Comparison of ENCODE assay signal across 31 cellular contexts in the genomic region with DNA sequence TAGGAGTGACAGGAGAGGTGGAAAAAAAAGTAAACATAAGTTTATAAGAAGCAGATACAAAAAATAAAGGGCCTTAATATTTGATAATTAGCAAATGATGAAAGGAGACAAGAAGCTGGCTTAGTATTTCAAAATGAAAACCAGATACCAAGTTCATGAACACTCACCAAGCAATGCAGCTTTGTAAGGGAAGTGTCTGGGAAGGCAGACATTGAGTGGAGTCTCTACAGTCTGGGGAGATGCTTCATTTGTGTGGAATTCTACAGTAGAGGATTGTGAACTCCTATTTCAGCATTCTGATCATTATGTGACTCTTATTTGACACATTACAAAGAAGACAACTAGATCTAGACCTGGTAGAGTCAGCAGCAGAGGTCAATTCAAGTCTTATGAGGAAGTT.
"Had no signal": no experiment of that assay in that cellular context is flagged by ENCODE, and none has a peak within 500 bp of the region (broad histone marks: within the 10 kb centered on the region; RNA-seq: fewer than 3 reads in every experiment).

No MANE protein-coding gene starts in this region.

- ATAC-seq: activated naive CD4-positive, alpha-beta T cell treated with anti-CD3 and anti-CD28 coated beads, Interleukin-2, amount 50 U/mL, for 72 hours; activated T-cell treated with anti-CD3 and anti-CD28 coated beads, Interleukin-2, amount 50 U/mL, for 72 hours; body of pancreas had no signal

- H3K27ac ChIP-seq: body of pancreas, epithelial cell of prostate had no signal

- H3K4me1 ChIP-seq: body of pancreas had no signal

- H3K27me3 ChIP-seq: body of pancreas had no signal

- DNase-seq: activated CD4-positive, alpha-beta memory T cell treated with anti-CD3 and anti-CD28 coated beads, Interleukin-2, amount 10 ng/mL, durations not matched to agents 7 days and 5 days; activated CD4-positive, alpha-beta T cell treated with anti-CD3 and anti-CD28 coated beads for 1 hour; activated CD4-positive, alpha-beta T cell treated with anti-CD3 and anti-CD28 coated beads for 4 hours; activated CD4-positive, alpha-beta T cell treated with anti-CD3 and anti-CD28 coated beads, Interleukin-2, amount 10 ng/mL, durations not matched to agents 7 days and 5 days; activated CD4-positive, alpha-beta T cell treated with anti-CD3 and anti-CD28 coated beads, Interleukin-2, amount 50 U/mL, for 4 hours; activated CD4-positive, CD25-positive, alpha-beta regulatory T cell; activated CD8-positive, alpha-beta memory T cell treated with anti-CD3 and anti-CD28 coated beads, Interleukin-2, amount 50 U/mL, for 48 hours; activated gamma-delta T cell; activated naive CD4-positive, alpha-beta T cell; activated naive CD4-positive, alpha-beta T cell treated with anti-CD3 and anti-CD28 coated beads, Interleukin-2, amount 10 ng/mL, durations not matched to agents 7 days and 5 days; activated naive CD8-positive, alpha-beta T cell treated with anti-CD3 and anti-CD28 coated beads, Interleukin-2, amount 10 ng/mL, durations not matched to agents 7 days and 5 days; activated T-cell treated with anti-CD3 and anti-CD28 coated beads for 4 hours; activated T-cell treated with anti-CD3 and anti-CD28 coated beads, Interleukin-2, amount 50 U/mL, for 24 hours; activated T-cell treated with anti-CD3 and anti-CD28 coated beads, Interleukin-2, amount 50 U/mL, for 72 hours; amniotic stem cell; anterior cingulate cortex; body of pancreas; caudate nucleus; cortex of kidney; dermis blood vessel endothelial cell; effector CD4-positive, alpha-beta T cell; foreskin fibroblast; head of caudate nucleus; hippocampal formation; T-helper 2 cell had no signal

- FAIRE-seq: colon, endometrium, endothelial cell of umbilical vein, frontal cortex had no signal

- H3K9me3 ChIP-seq: body of pancreas had no signal

- H3K4me3 ChIP-seq: body of pancreas had no signal
